Comparison of ENCODE assay signal across 1 cellular context in genomic region chr2:85062565-85062964, GRCh38.
TF ChIP-seq lines count a peak whose summit lies in the region.

No MANE protein-coding gene starts in this region.

TF ChIP-seq in GM23338, 12 proteins besides CTCF, POLR2A, EP300 and RAD21 (continued from another document):
- TF ChIP-seq ZNF462 (CRISPR knock-in tag; IDR thresholded peaks at IDR 0.05) (no peak), NANOG (IDR thresholded peaks at IDR 0.05; ENCODE audit: borderline replicate concordance) (no peak), ETS1 (IDR thresholded peaks at IDR 0.05) (no peak), ZNF114 (CRISPR knock-in tag; IDR thresholded peaks at IDR 0.05) (no peak), CREB1 (CRISPR knock-in tag; IDR thresholded peaks at IDR 0.05; ENCODE audit: low read depth) (no peak), REST (IDR thresholded peaks at IDR 0.05; ENCODE audit: unreplicated experiment) (no peak), EZH2 (IDR thresholded peaks at IDR 0.05; ENCODE audit: low read depth, unreplicated experiment) (no peak)
TF ChIP-seq in GM23338: peak in this region for 0.
